Comparison of ENCODE assay signal across 9 cellular contexts in genomic region chr3:103295974-103296570, GRCh38.
DNase-seq lines count a peak whose midpoint lies in the region; ATAC-seq and TF ChIP-seq lines count a peak whose summit lies in the region.
"Had no signal": no experiment of that assay in that cellular context is flagged by ENCODE, and none has a peak within 500 bp of the region (broad histone marks: within the 10 kb centered on the region; RNA-seq: fewer than 3 reads in every experiment).

No MANE protein-coding gene starts in this region.

- H3K36me3 ChIP-seq in adipocyte (ENCODE audit: control insufficient read depth, insufficient read depth, low read length, severe bottlenecking) = no peaks in the 10 kb centered on the region
- H3K36me3 ChIP-seq in mesendoderm (ENCODE audit: control insufficient read depth, insufficient read depth, low read length) = no peaks in the 10 kb centered on the region
- H3K36me3 ChIP-seq in ascending aorta = no peaks in the 10 kb centered on the region

- DNase-seq in EH (ENCODE audit: low read depth) (peak; percentile 38), adipocyte (ENCODE audit: low read depth) (peak; percentile 62), mesendoderm (peak; percentile 22), cortex of kidney (lab: John Stamatoyannopoulos, UW) (no peak), ascending aorta (ENCODE audit: low spot score in 2 of 2) (no peak)
- DNase-seq: NCI-H2029 had no signal

- TF ChIP-seq CTCF in LNCAP (IDR thresholded peaks at IDR 0.05) (peak; percentile 62), ascending aorta (IDR thresholded peaks at IDR 0.05) (no peak)

- no peak overlapping the region for H2BK5ac ChIP-seq in mesendoderm (ENCODE audit: low read length)

- no peak overlapping the region for H3K27ac Mint-ChIP-seq in stimulated activated memory B cell treated with anti-CD40 and anti-IgM and Interleukin-4, amounts not matched to agents 10 μg/mL and 1 μg/mL and 100 μg/mL, for 72 hours

- H3K27ac ChIP-seq in mesendoderm (ENCODE audit: low read depth, low read length) = no peak overlapping the region
- H3K27ac ChIP-seq in ascending aorta = no peak overlapping the region

- H3K4me1 ChIP-seq in adipocyte (ENCODE audit: control insufficient read depth, insufficient read depth, low read length) (no peaks in the 10 kb centered on the region), mesendoderm (ENCODE audit: control insufficient read depth, low read depth, low read length) (no peaks in the 10 kb centered on the region), ascending aorta (no peaks in the 10 kb centered on the region)

- ATAC-seq in stimulated activated memory B cell treated with anti-CD40 and anti-IgM and Interleukin-4, amounts not matched to agents 10 μg/mL and 1 μg/mL and 100 μg/mL, for 72 hours = no peak
- no peak for ATAC-seq in HG02852 (IDR thresholded peaks at IDR 0.05; ENCODE audit: unreplicated experiment)

- H2BK15ac ChIP-seq in mesendoderm (replicated peaks; ENCODE audit: low read depth) = no peak overlapping the region

- no peak overlapping the region for H3K23ac ChIP-seq in mesendoderm (ENCODE audit: low read length)

- H3K4ac ChIP-seq in mesendoderm (ENCODE audit: low read depth, low read length) = no peak overlapping the region

- no peak overlapping the region for H2BK120ac ChIP-seq in mesendoderm (ENCODE audit: low read depth, low read length)

- H3K4me3 Mint-ChIP-seq in stimulated activated memory B cell treated with anti-CD40 and anti-IgM and Interleukin-4, amounts not matched to agents 10 μg/mL and 1 μg/mL and 100 μg/mL, for 72 hours = no peak overlapping the region

- H3K9me3 Mint-ChIP-seq in stimulated activated memory B cell treated with anti-CD40 and anti-IgM and Interleukin-4, amounts not matched to agents 10 μg/mL and 1 μg/mL and 100 μg/mL, for 72 hours = peaks cover 2% of the 10 kb centered on the region

- no peak overlapping the region for H3K56ac ChIP-seq in mesendoderm (ENCODE audit: low read length)

- H3K79me2 ChIP-seq in mesendoderm (ENCODE audit: control insufficient read depth, insufficient read depth, low read length) = no peaks in the 10 kb centered on the region

- no peaks in the 10 kb centered on the region for H3K27me3 ChIP-seq in adipocyte (replicated peaks; ENCODE audit: control insufficient read depth, insufficient read depth, low read length)
- no peaks in the 10 kb centered on the region for H3K27me3 ChIP-seq in mesendoderm (ENCODE audit: insufficient read depth, low read length, poor library complexity)
- no peaks in the 10 kb centered on the region for H3K27me3 ChIP-seq in ascending aorta

- WGBS in mesendoderm (ENCODE audit: extremely low coverage, insufficient coverage, low lambda C conversion rate) = no CpG with 5 or more reads among the region's 2 CpGs

- H3K4me1 Mint-ChIP-seq in stimulated activated memory B cell treated with anti-CD40 and anti-IgM and Interleukin-4, amounts not matched to agents 10 μg/mL and 1 μg/mL and 100 μg/mL, for 72 hours = no peaks in the 10 kb centered on the region

- H3K4me3 ChIP-seq in adipocyte (ENCODE audit: low read length) (no peak overlapping the region), mesendoderm (ENCODE audit: low read length) (no peak overlapping the region), ascending aorta (no peak overlapping the region)

- H3K9ac ChIP-seq in adipocyte (ENCODE audit: low read length) = no peak overlapping the region
- H3K9ac ChIP-seq in mesendoderm (ENCODE audit: low read length) = no peak overlapping the region

- no peak overlapping the region for H3K18ac ChIP-seq in mesendoderm (ENCODE audit: low read length)

- H3K27me3 Mint-ChIP-seq in stimulated activated memory B cell treated with anti-CD40 and anti-IgM and Interleukin-4, amounts not matched to agents 10 μg/mL and 1 μg/mL and 100 μg/mL, for 72 hours = no peaks in the 10 kb centered on the region

- H3K4me2 ChIP-seq in mesendoderm (ENCODE audit: low read length) = no peak overlapping the region

- H4K8ac ChIP-seq in mesendoderm (ENCODE audit: low read depth, low read length) = no peak overlapping the region

- H3K79me1 ChIP-seq in mesendoderm (ENCODE audit: low read length) = no peaks in the 10 kb centered on the region

- H2AK5ac ChIP-seq in mesendoderm (ENCODE audit: low read length) = no peak overlapping the region

- no peaks in the 10 kb centered on the region for H3K36me3 Mint-ChIP-seq in stimulated activated memory B cell treated with anti-CD40 and anti-IgM and Interleukin-4, amounts not matched to agents 10 μg/mL and 1 μg/mL and 100 μg/mL, for 72 hours

- H3K9me3 ChIP-seq in adipocyte (ENCODE audit: control insufficient read depth, low read length) (no peaks in the 10 kb centered on the region), ascending aorta (no peaks in the 10 kb centered on the region)

- no peak overlapping the region for H4K5ac ChIP-seq in mesendoderm (ENCODE audit: low read length)

- intact Hi-C loops in ascending aorta (cut with DNase I) = no loop called here

Comparison
In these comparisons a context has a peak if more than half of its experiments do, and no peak if none do; other contexts are left out.
1. DNase-seq: peak in EH (single experiment), adipocyte (single experiment) and mesendoderm (single experiment); none in cortex of kidney (single experiment) and ascending aorta (0 of 2).